17 cellular contexts compared by ENCODE assay signal in genomic region chr4:14155803-14156202, GRCh38.
"Had no signal": no experiment of that assay in that cellular context is flagged by ENCODE, and none has a peak within 500 bp of the region (broad histone marks: within the 10 kb centered on the region; RNA-seq: fewer than 3 reads in every experiment).

No MANE protein-coding gene starts in this region.

- H3K9me3 ChIP-seq: body of pancreas, neutrophil, ovary, psoas muscle, transverse colon, uterus had no signal

- DNase-seq: activated CD4-positive, alpha-beta T cell treated with anti-CD3 and anti-CD28 coated beads for 1 hour; activated CD4-positive, alpha-beta T cell treated with anti-CD3 and anti-CD28 coated beads, Interleukin-2, amount 50 U/mL, for 1 hour; activated gamma-delta T cell treated with Interleukin-2 at 50 U/mL for 16 hours; activated T-cell treated with anti-CD3 and anti-CD28 coated beads, Interleukin-2, amount 50 U/mL, for 1 hour; body of pancreas; ovary; psoas muscle; right cardiac atrium; stimulated activated CD4-positive, alpha-beta T cell treated with anti-CD3 and anti-CD28 coated beads, Interleukin-12 subunit alpha, Interleukin-12 subunit beta, amount 100 ng/mL, for 4 hours; stimulated activated naive CD8-positive, alpha-beta T cell treated with anti-CD3 and anti-CD28 coated beads, Interleukin-15, amount 100 ng/mL, for 72 hours; transverse colon; uterus; WERI-Rb-1 had no signal

- H3K4me1 ChIP-seq: psoas muscle, transverse colon, uterus had no signal

- H3K4me3 ChIP-seq: body of pancreas, coronary artery, ovary, psoas muscle, transverse colon, uterus had no signal

- ATAC-seq: body of pancreas; left lobe of liver; psoas muscle; stimulated activated naive CD8-positive, alpha-beta T cell treated with anti-CD3 and anti-CD28 coated beads, Interleukin-15, amount 100 ng/mL, for 72 hours had no signal

- H3K27ac ChIP-seq: body of pancreas, coronary artery, epithelial cell of prostate, neutrophil, ovary, psoas muscle, transverse colon, uterus, WERI-Rb-1 had no signal

- H3K36me3 ChIP-seq: neutrophil, ovary, transverse colon, uterus, WERI-Rb-1 had no signal

- H3K27me3 ChIP-seq: body of pancreas, neutrophil, ovary, transverse colon, uterus had no signal
